ENCODE assay signal across 11 cellular contexts in genomic region chrX:74232859-74233258, GRCh38.
DNase-seq lines count a peak whose midpoint lies in the region; ATAC-seq, FAIRE-seq and TF ChIP-seq lines count a peak whose summit lies in the region.
"Had no signal": no experiment of that assay in that cellular context is flagged by ENCODE, and none has a peak within 500 bp of the region (broad histone marks: within the 10 kb centered on the region; RNA-seq: fewer than 3 reads in every experiment).

No MANE protein-coding gene starts in this region.

- CTCF ChIA-PET in GM12878 (lab: Yijun Ruan, JAX): no interaction called here
- CTCF ChIA-PET in activated CD4-positive, alpha-beta T cell treated with anti-CD3 and anti-CD28 coated beads for 36 hours (lab: Charles Lee): no interaction called here

- no peaks in the 10 kb centered on the region; a peak in 1 of 4 replicates for H3K36me3 ChIP-seq in GM12878 (ENCODE audit: control insufficient read depth in 2 of 2, insufficient read depth in 2 of 2, low read length in 1 of 2)
- H3K36me3 ChIP-seq in mesendoderm (ENCODE audit: control insufficient read depth, insufficient read depth, low read length): no peaks in the 10 kb centered on the region
- no peaks in the 10 kb centered on the region for H3K36me3 ChIP-seq in adrenal gland (replicated peaks in 1 of 2)

- H3K4me3 Mint-ChIP-seq in activated CD4-positive, alpha-beta T cell treated with anti-CD3 and anti-CD28 coated beads for 36 hours: no peak overlapping the region

- intact Hi-C loops in GM12878 (cut with micrococcal nuclease; ENCODE audit: unreplicated experiment): loop anchor here (5.0 kb wide), 1 partner anchor 59 kb away; no protein-coding TSS in a partner anchor
- intact Hi-C loops in activated CD4-positive, alpha-beta T cell treated with anti-CD3 and anti-CD28 coated beads for 36 hours (cut with DNase I, micrococcal nuclease): no loop called here
- intact Hi-C loops in adrenal gland (cut with DNase I): no loop called here

- no peak overlapping the region for H2BK5ac ChIP-seq in mesendoderm (ENCODE audit: low read length)

- H3K79me2 ChIP-seq in GM12878 (ENCODE audit: control insufficient read depth, insufficient read depth, low read length) (no peaks in the 10 kb centered on the region), mesendoderm (ENCODE audit: control insufficient read depth, insufficient read depth, low read length) (no peaks in the 10 kb centered on the region)

- no peaks in the 10 kb centered on the region for H3K79me1 ChIP-seq in mesendoderm (ENCODE audit: low read length)

- H2BK15ac ChIP-seq in mesendoderm (replicated peaks; ENCODE audit: low read depth): no peak overlapping the region

- H3K4me3 ChIP-seq in GM12864 (ENCODE audit: low read depth, low read length): no peak overlapping the region
- no peak overlapping the region for H3K4me3 ChIP-seq in GM12878
- no peak overlapping the region for H3K4me3 ChIP-seq in mesendoderm (ENCODE audit: low read length)
- H3K4me3 ChIP-seq in coronary artery: no peak overlapping the region
- no peak overlapping the region for H3K4me3 ChIP-seq in adrenal gland

- H3K27ac Mint-ChIP-seq in activated CD4-positive, alpha-beta T cell treated with anti-CD3 and anti-CD28 coated beads for 36 hours: no peak overlapping the region

- no peak overlapping the region for H4K5ac ChIP-seq in mesendoderm (ENCODE audit: low read length)

- FAIRE-seq in GM12878 (lab: Jason Lieb, UNC): no peak

- H3K27ac ChIP-seq in GM12878 (ENCODE audit: control insufficient read depth, insufficient read depth) (no peak overlapping the region), mesendoderm (ENCODE audit: low read depth, low read length) (no peak overlapping the region), coronary artery (no peak overlapping the region), adrenal gland (no peak overlapping the region)

- H3K27me3 ChIP-seq in GM12878 (replicated peaks in 1 of 2; ENCODE audit: control insufficient read depth in 2 of 2, insufficient read depth in 2 of 2, low read length in 1 of 2) (no peaks in the 10 kb centered on the region), mesendoderm (ENCODE audit: insufficient read depth, low read length, poor library complexity) (no peaks in the 10 kb centered on the region), adrenal gland (no peaks in the 10 kb centered on the region)

- H3K4ac ChIP-seq in mesendoderm (ENCODE audit: low read depth, low read length): no peak overlapping the region

- H2AK5ac ChIP-seq in mesendoderm (ENCODE audit: low read length): no peak overlapping the region

- no peak overlapping the region for H2AFZ ChIP-seq in GM12878 (ENCODE audit: control insufficient read depth, low read depth, low read length)

- H3K56ac ChIP-seq in mesendoderm (ENCODE audit: low read length): no peak overlapping the region

- H3K4me1 ChIP-seq in GM12878 (ENCODE audit: control insufficient read depth, insufficient read depth, low read length) (no peaks in the 10 kb centered on the region), mesendoderm (ENCODE audit: control insufficient read depth, low read depth, low read length) (no peaks in the 10 kb centered on the region), adrenal gland (replicated peaks in 1 of 2) (no peaks in the 10 kb centered on the region)

- no peak for TF ChIP-seq RAD21 in GM12878 (IDR thresholded peaks at IDR 0.05; ENCODE audit: insufficient read depth, low read depth, low read length)

- DNase-seq in GM12864 (ENCODE audit: low read depth) (no peak), Kasumi-1 (lab: John Stamatoyannopoulos, UW) (peak; percentile 1 to 6), GM12878 (ENCODE audit: low read depth, low spot score) (no peak), mesendoderm (peak; percentile 47), coronary artery (ENCODE audit: low spot score) (no peak), adrenal gland (no peak)
- DNase-seq in activated CD4-positive, alpha-beta T cell treated with anti-CD3 and anti-CD28 coated beads for 36 hours: no peak
- DNase-seq: activated CD8-positive, alpha-beta memory T cell treated with anti-CD3 and anti-CD28 coated beads, Interleukin-2, amount 50 U/mL, for 4 hours; GDM1; stimulated activated CD4-positive, alpha-beta T cell treated with anti-CD3 and anti-CD28 coated beads, Interleukin-4, amount 100 ng/mL, for 4 hours had no signal

- H3K4me1 Mint-ChIP-seq in activated CD4-positive, alpha-beta T cell treated with anti-CD3 and anti-CD28 coated beads for 36 hours: no peaks in the 10 kb centered on the region

- no peaks in the 10 kb centered on the region for H3K9me3 ChIP-seq in GM12878 (replicated peaks; ENCODE audit: control insufficient read depth, insufficient read depth, low read length)
- H3K9me3 ChIP-seq in adrenal gland (replicated peaks in 1 of 3): no peaks in the 10 kb centered on the region

- in situ Hi-C loops in GM12878 (cut with MboI): no loop called here

- no peak overlapping the region for H4K8ac ChIP-seq in mesendoderm (ENCODE audit: low read depth, low read length)

- no TSS peak for BruUV-seq in GM12878 (replicated peaks; lab: Mats Ljungman, UMichigan)

- RAD21 ChIA-PET in GM12878 (lab: Charles Lee; ENCODE audit: unreplicated experiment): no interaction called here

- H3K9ac ChIP-seq in GM12878 (ENCODE audit: control insufficient read depth, insufficient read depth, low read length) (no peak overlapping the region), mesendoderm (ENCODE audit: low read length) (no peak overlapping the region)

- no peak overlapping the region for H3K18ac ChIP-seq in mesendoderm (ENCODE audit: low read length)

- H3K23ac ChIP-seq in mesendoderm (ENCODE audit: low read length): no peak overlapping the region

- TF ChIP-seq CTCF in GM12864 (IDR thresholded peaks at IDR 0.05; ENCODE audit: low read depth, low read length, missing control alignments): peak; percentile 15
- no peak; a peak in 1 of 6 replicates for TF ChIP-seq CTCF in GM12878 (IDR thresholded peaks at IDR 0.05 in 2 of 3, conservative IDR thresholded peaks at IDR 0.05 in 1 of 3; ENCODE audit: control insufficient read depth in 2 of 3, extremely low read depth in 1 of 3, insufficient read depth in 1 of 3, low read depth in 3 of 3, low read length in 3 of 3)
- TF ChIP-seq CTCF in coronary artery (IDR thresholded peaks at IDR 0.05): no peak
- TF ChIP-seq CTCF in adrenal gland (IDR thresholded peaks at IDR 0.05): no peak

- H2BK120ac ChIP-seq in mesendoderm (ENCODE audit: low read depth, low read length): no peak overlapping the region

- POLR2A ChIA-PET in GM12878 (lab: Charles Lee): no interaction called here
- POLR2A ChIA-PET in activated CD4-positive, alpha-beta T cell treated with anti-CD3 and anti-CD28 coated beads for 36 hours (lab: Charles Lee): no interaction called here

- H3K36me3 Mint-ChIP-seq in activated CD4-positive, alpha-beta T cell treated with anti-CD3 and anti-CD28 coated beads for 36 hours (ENCODE audit: low read depth): peaks cover 6% of the 10 kb centered on the region

- TF ChIP-seq EP300 in GM12878 (IDR thresholded peaks at IDR 0.05; ENCODE audit: borderline replicate concordance in 1 of 2, control insufficient read depth in 1 of 2, low read depth in 2 of 2, low read length in 2 of 2): no peak

- 25% methylated on average over 2 of the region's 3 CpGs for WGBS in GM12878 (ENCODE audit: insufficient coverage, insufficient replicate concordance, low lambda C conversion rate, missing lambda C conversion rate)
- WGBS in mesendoderm (ENCODE audit: extremely low coverage, insufficient coverage, low lambda C conversion rate): no CpG with 5 or more reads among the region's 3 CpGs
- 68 to 94% (median 82%) methylated on average over 3 of the region's 3 CpGs for WGBS in adrenal gland, 4 donors

- SMC1A ChIA-PET in GM12878 (lab: Charles Lee; ENCODE audit: uncharacterized antibody, unreplicated experiment): interaction anchor here (0.8 kb wide), 1 partner anchor 93 kb away, joined by 3 read pairs; no protein-coding TSS in a partner anchor

- no peaks in the 10 kb centered on the region for H4K20me1 ChIP-seq in GM12878 (ENCODE audit: control insufficient read depth, insufficient read depth)

- no peak for TF ChIP-seq POLR2A in GM12878 (IDR thresholded peaks at IDR 0.05; ENCODE audit: low read depth, low read length)
- no peak for TF ChIP-seq POLR2A in adrenal gland (IDR thresholded peaks at IDR 0.05)

- H3K4me2 ChIP-seq in GM12878 (ENCODE audit: control insufficient read depth, insufficient read depth) (no peak overlapping the region), mesendoderm (ENCODE audit: low read length) (no peak overlapping the region)

- H3K27me3 Mint-ChIP-seq in activated CD4-positive, alpha-beta T cell treated with anti-CD3 and anti-CD28 coated beads for 36 hours: no peaks in the 10 kb centered on the region

- peak; percentile 71 for ATAC-seq in GM12878
- no peak for ATAC-seq in GM21423 (IDR thresholded peaks at IDR 0.05; ENCODE audit: unreplicated experiment)
- no peak for ATAC-seq in activated CD4-positive, alpha-beta T cell treated with anti-CD3 and anti-CD28 coated beads for 36 hours

- no peaks in the 10 kb centered on the region for H3K9me3 Mint-ChIP-seq in activated CD4-positive, alpha-beta T cell treated with anti-CD3 and anti-CD28 coated beads for 36 hours (ENCODE audit: low read depth)

TF ChIP-seq in GM12878, 131 proteins besides CTCF, POLR2A, EP300 and RAD21:
- TF ChIP-seq PML (IDR thresholded peaks at IDR 0.05; ENCODE audit: low read length): no peak
- no peak for TF ChIP-seq LARP7 (IDR thresholded peaks at IDR 0.05)
- TF ChIP-seq BACH1 (IDR thresholded peaks at IDR 0.05; ENCODE audit: borderline replicate concordance): no peak
- no peak for TF ChIP-seq SP1 (IDR thresholded peaks at IDR 0.05; ENCODE audit: low read depth, low read length)

Comparison
In these comparisons a context has a peak if more than half of its experiments do, and no peak if none do; other contexts are left out.
1. DNase-seq: peak in Kasumi-1 (2 of 2) and mesendoderm (single experiment); none in GM12864 (single experiment), GM12878 (single experiment), activated CD4-positive, alpha-beta T cell treated with anti-CD3 and anti-CD28 coated beads for 36 hours (single experiment), coronary artery (single experiment) and adrenal gland (0 of 7).